21 cellular contexts compared by ENCODE assay signal in the genomic region with DNA sequence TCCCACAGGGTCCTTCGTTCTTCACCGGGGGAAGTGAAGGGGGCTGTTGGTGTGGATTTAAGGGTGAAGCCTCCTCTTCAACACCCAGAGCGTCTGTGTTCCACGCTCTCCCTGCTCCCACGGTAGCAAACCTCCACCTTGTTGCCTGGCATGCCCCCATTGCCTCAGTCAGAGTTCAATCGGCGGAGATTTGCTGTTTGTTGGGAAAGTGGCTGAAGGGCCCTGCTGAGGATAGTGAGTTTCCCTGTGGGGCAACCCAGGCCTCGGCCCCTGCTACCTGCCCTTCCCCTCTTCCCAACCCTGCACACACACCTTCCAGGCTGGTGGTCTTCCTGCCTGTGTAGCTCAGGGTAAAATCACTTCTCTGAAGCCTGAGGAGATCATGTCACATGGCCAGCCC.
DNase-seq lines count a peak whose midpoint lies in the region; ATAC-seq, FAIRE-seq and TF ChIP-seq lines count a peak whose summit lies in the region.
"Had no signal": no experiment of that assay in that cellular context is flagged by ENCODE, and none has a peak within 500 bp of the region (broad histone marks: within the 10 kb centered on the region; RNA-seq: fewer than 3 reads in every experiment).

No MANE protein-coding gene starts in this region.

- H2AFZ ChIP-seq in neuronal stem cell (ENCODE audit: low read length) (peak overlapping the region; percentile 64), SK-N-SH (ENCODE audit: low read depth) (no peak overlapping the region)

- TF ChIP-seq CTCF in left ventricle myocardium inferior (IDR thresholded peaks at IDR 0.05; ENCODE audit: borderline replicate concordance) (no peak), kidney (IDR thresholded peaks at IDR 0.05; ENCODE audit: borderline replicate concordance, extremely low read depth, insufficient read depth) (no peak), D721Med (IDR thresholded peaks at IDR 0.05; ENCODE audit: insufficient read depth, missing control alignments) (no peak), endothelial cell (IDR thresholded peaks at IDR 0.05; ENCODE audit: unreplicated experiment) (no peak), SK-N-SH (IDR thresholded peaks at IDR 0.05) (no peak)

- no peak overlapping the region for H2BK12ac ChIP-seq in neuronal stem cell (ENCODE audit: low read length)

- no peak for DNase-seq in left ventricle myocardium inferior
- no peak for DNase-seq in Right ventricle myocardium inferior (ENCODE audit: missing footprints)
- peak; percentile 22 for DNase-seq in kidney
- DNase-seq in neuronal stem cell (ENCODE audit: low spot score), result no peak
- DNase-seq in kidney glomerular epithelial cell (lab: John Stamatoyannopoulos, UW), result no peak
- no peak for DNase-seq in D721Med (ENCODE audit: insufficient read length, low spot score)
- DNase-seq in endothelial cell (ENCODE audit: low spot score), result no peak
- DNase-seq in SK-N-SH, result no peak
- DNase-seq: DMS79, NCI-H1092 treated with DMSO at 0.1 percent for 48 hours, NCI-H146, NCI-H2029 treated with DMSO at 0.1 percent for 48 hours, NCI-H226, NCI-H524, NCI-H774 had no signal

- WGBS in neuronal stem cell (ENCODE audit: extremely low coverage in 2 of 2, insufficient read length in 2 of 2, insufficient replicate concordance in 1 of 2), 2 donors, result no CpG with 5 or more reads among the region's 8 CpGs
- WGBS in SK-N-SH (ENCODE audit: low lambda C conversion rate), result 82% methylated on average over 8 of the region's 8 CpGs

- H2BK15ac ChIP-seq in neuronal stem cell (ENCODE audit: low read length), result no peak overlapping the region

- H3K79me2 ChIP-seq in SK-N-SH (ENCODE audit: insufficient read depth), result no peaks in the 10 kb centered on the region

- H3K23ac ChIP-seq in neuronal stem cell (ENCODE audit: low read depth, low read length, poor library complexity), result no peak overlapping the region

- intact Hi-C loops in left ventricle myocardium inferior (cut with micrococcal nuclease) (no loop called here), Right ventricle myocardium inferior (cut with DNase I) (loop anchor here (5.0 kb wide), 1 partner anchor 65 kb away; the partner anchor contains the start of gene TOR1AIP1), kidney (cut with DNase I) (no loop called here)

- no peak overlapping the region for H3K4ac ChIP-seq in neuronal stem cell (ENCODE audit: low read length)

- peaks cover 38% of the 10 kb centered on the region for H3K4me1 ChIP-seq in left ventricle myocardium inferior
- peaks cover 8 to 13% of the 10 kb centered on the region in 2 donors for H3K4me1 ChIP-seq in kidney (ENCODE audit: control insufficient read depth in 1 of 2, insufficient read depth in 1 of 2, low read depth in 1 of 2, low read length in 2 of 2)
- peaks cover 14 to 15% of the 10 kb centered on the region in 2 donors for H3K4me1 ChIP-seq in neuronal stem cell (ENCODE audit: control insufficient read depth in 2 of 2, insufficient read depth in 1 of 2, low read depth in 1 of 2, low read length in 2 of 2)
- peaks cover 0 to 36% of the 10 kb centered on the region in 2 experiments; a peak in 1 of 4 replicates for H3K4me1 ChIP-seq in SK-N-SH (ENCODE audit: control insufficient read depth in 1 of 2, insufficient read depth in 2 of 2, low read depth in 1 of 2, low read length in 1 of 2)

- no peak overlapping the region for H3K27ac Mint-ChIP-seq in endothelial cell (ENCODE audit: unreplicated experiment)
- H3K27ac Mint-ChIP-seq: B cell, CD14-positive monocyte had no signal

- H3K4me1 Mint-ChIP-seq in endothelial cell (ENCODE audit: unreplicated experiment), result peaks cover 18% of the 10 kb centered on the region

- H3K4me3 ChIP-seq in left ventricle myocardium inferior, result no peak overlapping the region
- H3K4me3 ChIP-seq in kidney (ENCODE audit: low read length in 2 of 2), result no peak overlapping the region
- H3K4me3 ChIP-seq in neuronal stem cell (ENCODE audit: low read length in 2 of 2), result no peak overlapping the region
- H3K4me3 ChIP-seq in SK-N-SH (ENCODE audit: low read depth in 2 of 2, low read length in 1 of 2), result no peak overlapping the region
- H3K4me3 ChIP-seq: HAP-1 had no signal

- H3K14ac ChIP-seq in neuronal stem cell (ENCODE audit: low read length), result no peak overlapping the region

- no peak for TF ChIP-seq EP300 in SK-N-SH (IDR thresholded peaks at IDR 0.05; ENCODE audit: borderline replicate concordance in 1 of 2, low read depth in 1 of 2, low read length in 1 of 2)

- H3F3A ChIP-seq in SK-N-SH (replicated peaks; ENCODE audit: insufficient read depth), result no peaks in the 10 kb centered on the region

- H3K79me1 ChIP-seq in neuronal stem cell (ENCODE audit: low read depth, low read length), result no peaks in the 10 kb centered on the region

- no peak for ATAC-seq in Right ventricle myocardium inferior
- ATAC-seq: Panc1 had no signal

- H4K8ac ChIP-seq in neuronal stem cell (ENCODE audit: low read depth, low read length), result no peak overlapping the region

- H3K27ac ChIP-seq in left ventricle myocardium inferior (replicated peaks) (peak overlapping the region; percentile 75), kidney (ENCODE audit: low read depth in 2 of 2, low read length in 2 of 2) (no peak overlapping the region), neuronal stem cell (replicated peaks; ENCODE audit: low read length) (no peak overlapping the region), SK-N-SH (ENCODE audit: low read depth in 2 of 2, low read length in 1 of 2) (peak overlapping the region in 1 of 2 experiments; percentile 24; a peak in 1 of 4 replicates)
- H3K27ac ChIP-seq: KMS-11 had no signal

- peaks cover 24% of the 10 kb centered on the region for H3K27me3 Mint-ChIP-seq in endothelial cell (ENCODE audit: unreplicated experiment)

- no peak for TF ChIP-seq RAD21 in SK-N-SH (IDR thresholded peaks at IDR 0.05; ENCODE audit: low read length)

- no peaks in the 10 kb centered on the region for H4K20me1 ChIP-seq in SK-N-SH (ENCODE audit: insufficient read depth)

- H2AK5ac ChIP-seq in neuronal stem cell (ENCODE audit: low read depth, low read length), result no peak overlapping the region

- FAIRE-seq in kidney (lab: Jason Lieb, UNC), result no peak
- FAIRE-seq in D721Med (lab: Jason Lieb, UNC), result no peak
- FAIRE-seq: A204.1 had no signal

- H3K9me2 ChIP-seq in SK-N-SH, result no peaks in the 10 kb centered on the region

- no peaks in the 10 kb centered on the region for H3K36me3 Mint-ChIP-seq in endothelial cell (ENCODE audit: low read depth, unreplicated experiment)
- H3K36me3 Mint-ChIP-seq: CD14-positive monocyte had no signal

- H3K9ac ChIP-seq in kidney (ENCODE audit: low read length in 2 of 2) (no peak overlapping the region), neuronal stem cell (ENCODE audit: low read depth, low read length, poor library complexity) (no peak overlapping the region), SK-N-SH (no peak overlapping the region)
- H3K9ac ChIP-seq: KMS-11 had no signal

- no peak overlapping the region for H4K91ac ChIP-seq in neuronal stem cell (ENCODE audit: low read depth, low read length, poor library complexity)

- no peak overlapping the region for H3K18ac ChIP-seq in neuronal stem cell (ENCODE audit: low read length)

- peak overlapping the region; percentile 43 for H2BK5ac ChIP-seq in neuronal stem cell (ENCODE audit: low read length)

- H3K4me2 ChIP-seq in neuronal stem cell (ENCODE audit: insufficient read depth, low read length, poor library complexity, severe bottlenecking) (no peak overlapping the region), SK-N-SH (no peak overlapping the region)
- H3K4me2 ChIP-seq: KMS-11 had no signal

- POLR2A ChIA-PET in SK-N-SH (lab: Yijun Ruan, JAX), result interaction anchor here (0.6 to 1.5 kb wide), 2 partner anchors 108 to 111 kb away, joined by 3 read pairs; no protein-coding TSS in a partner anchor

- no peak overlapping the region for H2BK120ac ChIP-seq in neuronal stem cell (ENCODE audit: low read depth, low read length)

- no peaks in the 10 kb centered on the region for H3K9me3 ChIP-seq in left ventricle myocardium inferior (replicated peaks)
- H3K9me3 ChIP-seq in kidney (ENCODE audit: control insufficient read depth in 1 of 2, low read length in 2 of 2), result no peaks in the 10 kb centered on the region
- no peaks in the 10 kb centered on the region for H3K9me3 ChIP-seq in neuronal stem cell (replicated peaks in 1 of 2; ENCODE audit: control insufficient read depth in 2 of 2, insufficient read depth in 1 of 2, low read depth in 1 of 2, low read length in 2 of 2)
- no peaks in the 10 kb centered on the region for H3K9me3 ChIP-seq in SK-N-SH
- H3K9me3 ChIP-seq: HAP-1 had no signal

- no peaks in the 10 kb centered on the region for H3K9me3 Mint-ChIP-seq in endothelial cell (ENCODE audit: unreplicated experiment)

- no peaks in the 10 kb centered on the region for H3K36me3 ChIP-seq in left ventricle myocardium inferior
- H3K36me3 ChIP-seq in kidney (ENCODE audit: control insufficient read depth in 1 of 2, insufficient read depth in 2 of 2, low read length in 2 of 2), result no peaks in the 10 kb centered on the region
- H3K36me3 ChIP-seq in neuronal stem cell (replicated peaks in 1 of 2; ENCODE audit: control insufficient read depth in 2 of 2, insufficient read depth in 2 of 2, low read length in 2 of 2), result no peaks in the 10 kb centered on the region
- no peaks in the 10 kb centered on the region for H3K36me3 ChIP-seq in SK-N-SH (replicated peaks in 1 of 2; ENCODE audit: control insufficient read depth in 1 of 2, insufficient read depth in 2 of 2, low read length in 1 of 2)
- H3K36me3 ChIP-seq: HAP-1 had no signal

- CTCF ChIA-PET in SK-N-SH (lab: Yijun Ruan, JAX), result interaction anchor here (1.1 to 20.9 kb wide), 4 partner anchors 21 to 109 kb away, joined by 3 to 862 read pairs (median 95); no protein-coding TSS in a partner anchor

- no peak overlapping the region for H3K4me3 Mint-ChIP-seq in endothelial cell (ENCODE audit: unreplicated experiment)

- H3K27me3 ChIP-seq in left ventricle myocardium inferior (ENCODE audit: low read depth) (peaks cover 14% of the 10 kb centered on the region), neuronal stem cell (ENCODE audit: control insufficient read depth in 3 of 3, insufficient read depth in 3 of 3, low read depth in 1 of 3, low read length in 3 of 3) (peaks cover 0 to 61% (median 6%) of the 10 kb centered on the region in 3 experiments), SK-N-SH (ENCODE audit: insufficient read depth) (no peaks in the 10 kb centered on the region)

TF ChIP-seq in SK-N-SH, 30 proteins besides CTCF, POLR2A, EP300 and RAD21:
- TF ChIP-seq FOXJ3 (CRISPR knock-in tag; IDR thresholded peaks at IDR 0.05), result no peak
